Comparison of ENCODE assay signal across 8 cellular contexts in genomic region chr21:16196521-16197208, GRCh38.
DNase-seq lines count a peak whose midpoint lies in the region; ATAC-seq, FAIRE-seq and TF ChIP-seq lines count a peak whose summit lies in the region.

No MANE protein-coding gene starts in this region.

- ATAC-seq in GM19395 (IDR thresholded peaks at IDR 0.05; ENCODE audit: unreplicated experiment): no peak
- ATAC-seq in HG03045 (IDR thresholded peaks at IDR 0.05; ENCODE audit: unreplicated experiment): no peak

- peaks cover 13% of the 10 kb centered on the region for H3K9me3 Mint-ChIP-seq in neural crest cell
- H3K9me3 Mint-ChIP-seq in glutamatergic neuron (ENCODE audit: unreplicated experiment): no peaks in the 10 kb centered on the region

- H3K79me2 ChIP-seq in ACC112 (ENCODE audit: control insufficient read depth, insufficient read depth, low read length, unreplicated experiment): peaks cover 6% of the 10 kb centered on the region
- H3K79me2 ChIP-seq in endothelial cell of umbilical vein (ENCODE audit: control insufficient read depth, insufficient read depth, low read length): peaks cover 23% of the 10 kb centered on the region

- H3K27me3 Mint-ChIP-seq in neural crest cell (ENCODE audit: low read depth) (no peaks in the 10 kb centered on the region), glutamatergic neuron (ENCODE audit: unreplicated experiment) (no peaks in the 10 kb centered on the region)

- dilution Hi-C loops in endothelial cell of umbilical vein (cut with MboI; ENCODE audit: extremely low pct_ligation_motif_present, low sequenced_read_pairs): no loop called here

- peaks cover 62% of the 10 kb centered on the region for H3K4me1 Mint-ChIP-seq in neural crest cell
- H3K4me1 Mint-ChIP-seq in glutamatergic neuron (ENCODE audit: low read depth, unreplicated experiment): peaks cover 6% of the 10 kb centered on the region

- TF ChIP-seq CTCF in endothelial cell of umbilical vein (IDR thresholded peaks at IDR 0.05; ENCODE audit: extremely low read depth in 1 of 2, insufficient read depth in 1 of 2, low read depth in 1 of 2, low read length in 2 of 2) (no peak), neural crest cell (conservative IDR thresholded peaks at IDR 0.05) (no peak), glutamatergic neuron (IDR thresholded peaks at IDR 0.05; ENCODE audit: partially characterized antibody, unreplicated experiment) (no peak)

- FAIRE-seq in endothelial cell of umbilical vein (lab: Jason Lieb, UNC): no peak

- peak overlapping the region; percentile 87 for H3K4me3 ChIP-seq in ACC112 (ENCODE audit: low read depth, low read length)
- peak overlapping the region; percentile 59 to 94 (median 63) for H3K4me3 ChIP-seq in endothelial cell of umbilical vein (replicated peaks in 1 of 3; ENCODE audit: insufficient read depth in 1 of 3, low read depth in 1 of 3, low read length in 3 of 3)

- no peaks in the 10 kb centered on the region for H3K9me1 ChIP-seq in endothelial cell of umbilical vein (replicated peaks; ENCODE audit: control insufficient read depth, extremely low read depth, insufficient read depth, low read length)

- TF ChIP-seq POLR2A in endothelial cell of umbilical vein (IDR thresholded peaks at IDR 0.05; ENCODE audit: low read depth, low read length): no peak

- no peaks in the 10 kb centered on the region for H3K27me3 ChIP-seq in ACC112 (ENCODE audit: insufficient read depth, low read length)
- no peaks in the 10 kb centered on the region for H3K27me3 ChIP-seq in endothelial cell of umbilical vein (ENCODE audit: control insufficient read depth in 2 of 2, insufficient read depth in 2 of 2, low read length in 2 of 2)

- H4K20me1 ChIP-seq in endothelial cell of umbilical vein (replicated peaks; ENCODE audit: control insufficient read depth, extremely low read depth, insufficient read depth, low read length): no peaks in the 10 kb centered on the region

- H3K27ac ChIP-seq in ACC112 (ENCODE audit: low read depth, low read length) (peak overlapping the region; percentile 73), endothelial cell of umbilical vein (ENCODE audit: insufficient read depth, low read depth, low read length) (peak overlapping the region; percentile 92)

- peak overlapping the region; percentile 96 for H3K4me2 ChIP-seq in endothelial cell of umbilical vein (ENCODE audit: insufficient read depth, low read length)

- peak overlapping the region; percentile 31 for H2AFZ ChIP-seq in ACC112 (ENCODE audit: low read length, unreplicated experiment)
- H2AFZ ChIP-seq in endothelial cell of umbilical vein (ENCODE audit: low read depth, low read length): peak overlapping the region; percentile 48

- CTCF ChIA-PET in endothelial cell of umbilical vein (lab: Charles Lee): interaction anchor here (1.0 to 4.5 kb wide), 13 partner anchors 10 to 194 kb away, joined by 3 to 57 read pairs (median 5); no protein-coding TSS in a partner anchor

- H3K4me3 Mint-ChIP-seq in neural crest cell (peak overlapping the region; percentile 90), glutamatergic neuron (ENCODE audit: unreplicated experiment) (no peak overlapping the region)

- BruUV-seq in endothelial cell of umbilical vein (replicated peaks; lab: Mats Ljungman, UMichigan): no TSS peak

- H3K36me3 Mint-ChIP-seq in neural crest cell (ENCODE audit: low read depth) (peaks cover 32% of the 10 kb centered on the region), glutamatergic neuron (ENCODE audit: unreplicated experiment) (no peaks in the 10 kb centered on the region)

- peak overlapping the region; percentile 92 for H3K27ac Mint-ChIP-seq in neural crest cell (ENCODE audit: unreplicated experiment)
- H3K27ac Mint-ChIP-seq in glutamatergic neuron (ENCODE audit: unreplicated experiment): no peak overlapping the region

- H3K4me1 ChIP-seq in ACC112 (ENCODE audit: control insufficient read depth, insufficient read depth, low read length, unreplicated experiment) (peaks cover 16% of the 10 kb centered on the region), endothelial cell of umbilical vein (ENCODE audit: control insufficient read depth, extremely low read depth, insufficient read depth, low read length) (peaks cover 33% of the 10 kb centered on the region)

- POLR2A ChIA-PET in endothelial cell of umbilical vein (lab: Charles Lee): interaction anchor here (0.6 to 1.2 kb wide), 2 partner anchors 80 to 112 kb away, joined by 3 to 7 read pairs; no protein-coding TSS in a partner anchor

- DNase-seq in NAMALWA (ENCODE audit: low spot score) (peak; percentile 53), endothelial cell of umbilical vein (ENCODE audit: low read depth, low spot score) (peak; percentile 80), neural crest cell (ENCODE audit: low read depth, low spot score) (no peak), glutamatergic neuron (no peak), NCI-H2107 treated with DMSO at 0.1 percent for 48 hours (lab: John Stamatoyannopoulos, UW; ENCODE audit: unreplicated experiment) (no peak)

- peak overlapping the region; percentile 92 for H3K9ac ChIP-seq in endothelial cell of umbilical vein (replicated peaks; ENCODE audit: extremely low read depth, insufficient read depth, low read length)

- no peaks in the 10 kb centered on the region for H3K9me3 ChIP-seq in endothelial cell of umbilical vein (replicated peaks; ENCODE audit: control insufficient read depth, insufficient read depth, low read length)

- intact Hi-C loops in endothelial cell of umbilical vein (cut with micrococcal nuclease): loop anchor here (1.0 to 5.0 kb wide), 5 partner anchors 14 to 231 kb away; no protein-coding TSS in a partner anchor

- H3K36me3 ChIP-seq in ACC112 (ENCODE audit: insufficient read depth, low read length) (no peaks in the 10 kb centered on the region), endothelial cell of umbilical vein (ENCODE audit: control insufficient read depth in 2 of 2, extremely low read depth in 1 of 2, insufficient read depth in 2 of 2, low read length in 2 of 2) (no peaks in the 10 kb centered on the region)

TF ChIP-seq in endothelial cell of umbilical vein, 7 proteins besides CTCF, POLR2A, EP300 and RAD21:
- no peak for TF ChIP-seq JUN (IDR thresholded peaks at IDR 0.05; ENCODE audit: borderline replicate concordance, insufficient read depth, insufficient read length, low read depth)
- no peak for TF ChIP-seq GATA2 (IDR thresholded peaks at IDR 0.05; ENCODE audit: insufficient read depth, insufficient read length, low read depth, low read length)
- TF ChIP-seq POLR2AphosphoS5 (IDR thresholded peaks at IDR 0.05; ENCODE audit: insufficient read depth, low read depth, low read length): no peak
- TF ChIP-seq MYC (IDR thresholded peaks at IDR 0.05; ENCODE audit: low read depth, low read length): no peak
- TF ChIP-seq MAX (IDR thresholded peaks at IDR 0.05; ENCODE audit: insufficient read depth, insufficient read length): no peak
- TF ChIP-seq EZH2 (IDR thresholded peaks at IDR 0.05; ENCODE audit: borderline replicate concordance, low read depth, low read length, severe bottlenecking): no peak
- TF ChIP-seq FOS (IDR thresholded peaks at IDR 0.05; ENCODE audit: borderline replicate concordance, insufficient read depth, low read length): no peak

Comparison
In these comparisons a context has a peak if more than half of its experiments do, and no peak if none do; other contexts are left out.
1. DNase-seq: peak in NAMALWA (single experiment) and endothelial cell of umbilical vein (single experiment); none in neural crest cell (single experiment), glutamatergic neuron (single experiment) and NCI-H2107 treated with DMSO at 0.1 percent for 48 hours (single experiment).